14 cellular contexts compared by ENCODE assay signal in the genomic region with DNA sequence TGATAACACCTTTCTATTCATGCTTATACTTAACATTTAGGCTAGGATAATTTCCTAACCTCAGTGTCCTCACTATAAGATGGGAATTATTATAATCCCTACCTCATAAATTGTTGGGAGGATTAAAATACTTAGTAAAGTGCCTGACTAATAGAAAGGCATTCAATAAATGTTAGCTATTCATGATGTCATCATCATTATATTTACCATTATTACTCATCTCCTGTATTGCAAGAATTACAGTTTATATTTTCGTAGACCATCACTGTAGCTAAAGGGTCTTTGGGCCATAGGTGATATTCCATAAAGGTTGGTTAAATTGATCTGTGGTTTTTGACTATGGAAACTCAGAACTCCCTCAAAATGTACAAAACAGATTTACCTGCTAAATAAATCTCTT. TPM values are rescaled to one million over a fixed set of nuclear protein-coding genes. Genes with fewer than 3 reads are reported as not detected.
"Had no signal": no experiment of that assay in that cellular context is flagged by ENCODE, and none has a peak within 500 bp of the region (broad histone marks: within the 10 kb centered on the region; RNA-seq: fewer than 3 reads in every experiment).

No MANE protein-coding gene starts in this region.

RNA-seq across cellular contexts. Expression of gene FOXD4L6, which starts 50.9 kb away (rescaled TPM):
- total RNA-seq: activated CD4-positive, alpha-beta memory T cell treated with anti-CD3 and anti-CD28 coated beads for 36 hours; activated CD4-positive, alpha-beta T cell treated with anti-CD3 and anti-CD28 coated beads, Interleukin-2, amount 10 ng/mL, durations not matched to agents 24 days and 14 days; activated CD8-positive, alpha-beta memory T cell treated with anti-CD3 and anti-CD28 coated beads for 36 hours; activated naive CD4-positive, alpha-beta T cell treated with anti-CD3 and anti-CD28 coated beads for 36 hours; activated naive CD8-positive, alpha-beta T cell treated with anti-CD3 and anti-CD28 coated beads for 36 hours; ascending aorta; chondrocyte; endodermal cell; lower lobe of right lung; mesenteric fat pad; mucosa of descending colon; natural killer cell treated with Interleukin-12 subunit alpha and Interleukin-12 subunit beta and Interleukin-15 and Interleukin-18, amount 100 ng/mL, for 72 hours; right cardiac atrium; upper lobe of right lung had no signal
- polyA plus RNA-seq: right cardiac atrium had no signal
